Comparison of ENCODE assay signal across 21 cellular contexts in the genomic region with DNA sequence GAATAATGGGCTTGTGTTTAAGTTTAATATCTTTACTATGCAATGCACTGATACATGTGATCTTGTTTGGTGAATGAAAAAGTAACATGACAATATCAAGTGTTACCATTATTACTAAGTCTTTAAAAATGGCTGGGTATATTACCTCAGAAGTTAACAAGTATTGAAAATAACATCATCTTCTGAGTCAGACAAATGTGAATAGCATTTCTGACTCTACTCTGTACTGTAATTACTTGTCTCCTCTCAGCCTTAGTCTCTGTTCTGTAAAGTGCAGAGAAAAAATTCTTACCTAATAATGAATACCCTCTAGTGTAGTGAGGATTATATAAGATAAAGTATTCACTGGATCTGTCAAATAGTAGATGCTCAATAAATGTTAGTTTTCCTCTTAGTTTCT. TPM values are rescaled to one million over a fixed set of nuclear protein-coding genes. Genes with fewer than 3 reads are reported as not detected.
DNase-seq lines count a peak whose midpoint lies in the region; ATAC-seq, FAIRE-seq and TF ChIP-seq lines count a peak whose summit lies in the region.
"Had no signal": no experiment of that assay in that cellular context is flagged by ENCODE, and none has a peak within 500 bp of the region (broad histone marks: within the 10 kb centered on the region; RNA-seq: fewer than 3 reads in every experiment).

No MANE protein-coding gene starts in this region.

- no peak overlapping the region for H3K4me3 Mint-ChIP-seq in activated T-cell treated with anti-CD3 and anti-CD28 coated beads, Interleukin-2, amount 50 U/mL, for 4 hours

- DNase-seq in activated T-cell treated with anti-CD3 and anti-CD28 coated beads, Interleukin-2, amount 50 U/mL, for 4 hours = no peak
- DNase-seq in activated T-cell treated with anti-CD3 and anti-CD28 coated beads, Interleukin-2, amount 50 U/mL, for 1 hour = no peak
- peak; percentile 65 for DNase-seq in bronchial epithelial cell (ENCODE audit: low read depth)
- DNase-seq in smooth muscle cell (lab: John Stamatoyannopoulos, UW; ENCODE audit: unreplicated experiment) = no peak
- no peak for DNase-seq in heart right ventricle
- no peak for DNase-seq in GM03348 (ENCODE audit: low spot score)
- DNase-seq: GF-D8, GOT3, HCEC 1CT, KG1, NCI-H1105, NCI-H2081, NCI-H2171, NCI-H345, NCI-H524, NCI-H82, Peyer's patch, SJCRH30 had no signal

- intact Hi-C loops in heart right ventricle (cut with DNase I) = no loop called here

- peaks cover 8% of the 10 kb centered on the region for H3F3A ChIP-seq in smooth muscle cell (ENCODE audit: low read depth)

- peak; percentile 72 to 76 for ATAC-seq in activated T-cell treated with anti-CD3 and anti-CD28 coated beads, Interleukin-2, amount 50 U/mL, for 4 hours
- peak; percentile 55 for ATAC-seq in HG02973 (IDR thresholded peaks at IDR 0.05; ENCODE audit: unreplicated experiment)
- no peak for ATAC-seq in heart right ventricle

- H2AFZ ChIP-seq in smooth muscle cell (ENCODE audit: low read depth) = no peak overlapping the region

- TF ChIP-seq CTCF in bronchial epithelial cell (IDR thresholded peaks at IDR 0.05; ENCODE audit: insufficient read depth, low read length, severe bottlenecking) = no peak
- no peak for TF ChIP-seq CTCF in smooth muscle cell (IDR thresholded peaks at IDR 0.05; ENCODE audit: borderline replicate concordance, insufficient read depth, poor library complexity, severe bottlenecking)
- TF ChIP-seq CTCF in heart right ventricle (IDR thresholded peaks at IDR 0.05) = no peak

- H3K4me2 ChIP-seq in smooth muscle cell = no peak overlapping the region

- H3K27me3 ChIP-seq in bronchial epithelial cell (ENCODE audit: control insufficient read depth, insufficient read depth, low read length) = no peaks in the 10 kb centered on the region
- no peaks in the 10 kb centered on the region for H3K27me3 ChIP-seq in smooth muscle cell (ENCODE audit: low read depth)
- H3K27me3 ChIP-seq in heart right ventricle = no peaks in the 10 kb centered on the region
- H3K27me3 ChIP-seq: Peyer's patch, SJCRH30 had no signal

- no peak for FAIRE-seq in bronchial epithelial cell (lab: Jason Lieb, UNC)
- FAIRE-seq: A204.1 had no signal

- H4K20me1 ChIP-seq in smooth muscle cell (ENCODE audit: low read depth) = no peaks in the 10 kb centered on the region

- H3K36me3 ChIP-seq in bronchial epithelial cell (ENCODE audit: control insufficient read depth, insufficient read depth, low read length) (no peaks in the 10 kb centered on the region), smooth muscle cell (ENCODE audit: low read depth) (no peaks in the 10 kb centered on the region), heart right ventricle (no peaks in the 10 kb centered on the region)
- H3K36me3 ChIP-seq: Peyer's patch, SJCRH30 had no signal

- H3K9me3 Mint-ChIP-seq in activated T-cell treated with anti-CD3 and anti-CD28 coated beads, Interleukin-2, amount 50 U/mL, for 4 hours = no peaks in the 10 kb centered on the region

- H3K4me3 ChIP-seq in bronchial epithelial cell (ENCODE audit: low read depth, low read length) = no peak overlapping the region
- no peak overlapping the region for H3K4me3 ChIP-seq in smooth muscle cell
- H3K4me3 ChIP-seq in heart right ventricle = no peak overlapping the region
- H3K4me3 ChIP-seq: Peyer's patch, SJCRH30 had no signal

- H3K27ac ChIP-seq in smooth muscle cell (ENCODE audit: low read depth) (peak overlapping the region; percentile 16), heart right ventricle (no peak overlapping the region)
- H3K27ac ChIP-seq: C4-2B, Peyer's patch, SJCRH30 had no signal

- no peaks in the 10 kb centered on the region for H3K79me2 ChIP-seq in smooth muscle cell (ENCODE audit: low read depth)

- no peaks in the 10 kb centered on the region for H3K36me3 Mint-ChIP-seq in activated T-cell treated with anti-CD3 and anti-CD28 coated beads, Interleukin-2, amount 50 U/mL, for 4 hours (ENCODE audit: insufficient read depth)

- H3K4me1 Mint-ChIP-seq in activated T-cell treated with anti-CD3 and anti-CD28 coated beads, Interleukin-2, amount 50 U/mL, for 4 hours (ENCODE audit: low read depth) = peaks cover 3% of the 10 kb centered on the region

- H3K4me1 ChIP-seq in smooth muscle cell (ENCODE audit: low read depth) = no peaks in the 10 kb centered on the region
- H3K4me1 ChIP-seq in heart right ventricle = peaks cover 0 to 8% (median 0%) of the 10 kb centered on the region in 9 donors
- H3K4me1 ChIP-seq: Peyer's patch, SJCRH30 had no signal

- H3K9ac ChIP-seq in smooth muscle cell (ENCODE audit: low read depth) = no peak overlapping the region

- H3K9me3 ChIP-seq in smooth muscle cell (replicated peaks; ENCODE audit: low read depth) = no peaks in the 10 kb centered on the region
- H3K9me3 ChIP-seq in heart right ventricle = no peaks in the 10 kb centered on the region
- H3K9me3 ChIP-seq: Peyer's patch, SJCRH30 had no signal

- H3K27me3 Mint-ChIP-seq in activated T-cell treated with anti-CD3 and anti-CD28 coated beads, Interleukin-2, amount 50 U/mL, for 4 hours (ENCODE audit: low read depth) = peaks cover 5% of the 10 kb centered on the region

RNA-seq across cellular contexts. Expression of a gene that starts 47.0 kb away (rescaled TPM):
- total RNA-seq in activated T-cell treated with anti-CD3 and anti-CD28 coated beads, Interleukin-2, amount 50 U/mL, for 4 hours = 10 to 100 TPM; 31.8 to 36.8 (median 32.2) TPM
- total RNA-seq in bronchial epithelial cell (74.8 and 90.9 TPM in 2 replicates), smooth muscle cell (7.1 and 9.4 TPM in 2 replicates), heart right ventricle (10 to 100 TPM; 13.9 to 42.8 (median 34.6) TPM)
- polyA plus RNA-seq in smooth muscle cell (3.7 and 6.1 TPM in 2 replicates), heart right ventricle (10 to 100 TPM in 1 of 2 donors, 1 to 10 TPM in 1; 6.0 to 13.5 TPM)

Comparison
In these comparisons a context has a peak if more than half of its experiments do, and no peak if none do; other contexts are left out.
1. ATAC-seq: peak in activated T-cell treated with anti-CD3 and anti-CD28 coated beads, Interleukin-2, amount 50 U/mL, for 4 hours (2 of 2) and HG02973 (single experiment); none in heart right ventricle (0 of 8).